1 cellular context compared by ENCODE assay signal in the genomic region with DNA sequence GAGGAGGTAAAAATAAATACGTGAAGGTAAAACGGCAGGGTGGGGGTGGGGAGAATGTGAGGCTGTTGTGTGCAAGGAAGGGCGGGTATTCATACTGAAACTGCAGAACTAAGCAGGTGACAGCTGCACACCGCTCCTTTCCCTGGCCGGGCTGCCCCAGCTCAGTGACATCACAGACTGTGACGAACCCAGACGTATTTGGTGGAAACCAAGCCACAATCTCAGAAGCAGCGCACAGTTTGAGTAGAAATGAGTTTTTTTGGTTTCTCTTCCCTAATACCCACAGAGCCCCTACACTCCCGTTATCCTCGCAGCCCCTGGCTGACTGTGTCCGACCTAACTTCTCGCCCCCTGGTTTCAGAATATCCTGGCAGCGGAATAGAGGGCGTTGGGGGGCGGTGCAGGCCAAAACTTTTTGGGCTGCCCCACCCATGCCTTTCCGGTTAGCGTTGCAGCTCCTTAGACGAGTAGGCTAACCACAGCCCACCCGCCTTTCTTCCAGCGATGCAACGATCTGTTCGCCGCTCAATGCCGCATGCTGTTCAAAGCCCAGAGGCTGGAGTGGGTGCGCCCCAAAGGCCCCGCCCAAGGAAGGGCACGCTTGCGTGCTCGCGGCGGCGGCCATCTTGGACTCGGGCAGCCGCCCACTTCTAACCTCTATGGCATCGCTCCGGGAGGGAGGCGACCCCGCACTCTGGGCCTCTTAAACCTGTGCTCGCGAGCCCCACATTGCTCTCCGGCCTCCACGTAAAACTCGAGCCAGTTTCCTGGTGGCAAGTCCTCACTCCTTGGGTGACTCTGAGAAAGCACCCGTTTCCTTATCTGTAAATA.
A peak's percentile ranks its signal among the peaks of the same experiment; 100 is the strongest.
TF ChIP-seq lines count a peak whose summit lies in the region.

No MANE protein-coding gene starts in this region.

TF ChIP-seq in HEK293, 187 proteins besides CTCF, POLR2A, EP300 and RAD21 (continued from another document):
- peak; percentile 45 for TF ChIP-seq PRDM1 (tag by site-specific recombination; IDR thresholded peaks at IDR 0.05)
- TF ChIP-seq ZNF660 (tag by site-specific recombination; IDR thresholded peaks at IDR 0.05) = peak; percentile 34; the same call in 1 of the 2 replicates
- TF ChIP-seq, protein P1, sequence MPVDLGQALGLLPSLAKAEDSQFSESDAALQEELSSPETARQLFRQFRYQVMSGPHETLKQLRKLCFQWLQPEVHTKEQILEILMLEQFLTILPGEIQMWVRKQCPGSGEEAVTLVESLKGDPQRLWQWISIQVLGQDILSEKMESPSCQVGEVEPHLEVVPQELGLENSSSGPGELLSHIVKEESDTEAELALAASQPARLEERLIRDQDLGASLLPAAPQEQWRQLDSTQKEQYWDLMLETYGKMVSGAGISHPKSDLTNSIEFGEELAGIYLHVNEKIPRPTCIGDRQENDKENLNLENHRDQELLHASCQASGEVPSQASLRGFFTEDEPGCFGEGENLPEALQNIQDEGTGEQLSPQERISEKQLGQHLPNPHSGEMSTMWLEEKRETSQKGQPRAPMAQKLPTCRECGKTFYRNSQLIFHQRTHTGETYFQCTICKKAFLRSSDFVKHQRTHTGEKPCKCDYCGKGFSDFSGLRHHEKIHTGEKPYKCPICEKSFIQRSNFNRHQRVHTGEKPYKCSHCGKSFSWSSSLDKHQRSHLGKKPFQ (tag by site-specific recombination; IDR thresholded peaks at IDR 0.05) = no peak
- peak; percentile 56 for TF ChIP-seq ZNF366 (tag by site-specific recombination; conservative IDR thresholded peaks at IDR 0.05)
